ENCODE assay signal across 9 cellular contexts in the genomic region with DNA sequence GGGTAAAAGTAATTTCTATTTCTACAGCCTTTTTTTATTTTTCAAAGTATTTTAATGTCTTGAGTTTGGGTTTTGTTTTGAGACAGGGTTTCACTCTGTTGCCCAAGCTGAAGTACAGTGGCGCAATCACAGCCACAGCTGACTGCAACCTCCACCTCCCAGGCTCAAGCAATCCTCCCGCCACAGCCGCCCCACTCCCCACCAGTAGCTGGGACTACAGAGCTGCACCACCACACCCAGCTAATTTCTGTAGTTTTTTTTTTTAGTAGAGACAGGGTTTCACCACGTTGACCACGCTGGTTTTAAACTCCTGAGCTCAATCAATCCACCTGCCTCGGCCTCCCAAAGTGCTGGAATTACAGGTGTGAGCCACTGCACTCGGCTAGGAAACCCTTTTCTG. TPM values are rescaled to one million over a fixed set of nuclear protein-coding genes. Genes with fewer than 3 reads are reported as not detected.
DNase-seq lines count a peak whose midpoint lies in the region; ATAC-seq and TF ChIP-seq lines count a peak whose summit lies in the region.
"Had no signal": no experiment of that assay in that cellular context is flagged by ENCODE, and none has a peak within 500 bp of the region (broad histone marks: within the 10 kb centered on the region; RNA-seq: fewer than 3 reads in every experiment).

No MANE protein-coding gene starts in this region.

- intact Hi-C loops in PC-3 (cut with micrococcal nuclease) (no loop called here), sigmoid colon (cut with DNase I) (loop anchor here (5.0 kb wide), 1 partner anchor 141 kb away; a partner anchor contains a TSS)

- H3K79me2 ChIP-seq in PC-3 (ENCODE audit: low read length), result no peaks in the 10 kb centered on the region
- H3K79me2 ChIP-seq: parathyroid adenoma had no signal

- DNase-seq in activated T-cell treated with anti-CD3 and anti-CD28 coated beads for 48 hours (ENCODE audit: low read depth) (peak; percentile 68), PC-3 (peak; percentile 21), epithelial cell of prostate (ENCODE audit: low read depth, low spot score) (no peak), sigmoid colon (peak; percentile 91), H7 (no peak), superior temporal gyrus (ENCODE audit: extremely low spot score) (no peak)
- DNase-seq in activated T-cell treated with anti-CD3 and anti-CD28 coated beads, Interleukin-2, amount 50 U/mL, for 1 hour, result no peak

- H3K4me3 ChIP-seq in PC-3 (ENCODE audit: low read length) (no peak overlapping the region), sigmoid colon (no peak overlapping the region), H7 (ENCODE audit: insufficient read depth, low read depth, low read length) (no peak overlapping the region)

- peak overlapping the region; percentile 12 for H3K27ac ChIP-seq in PC-3 (ENCODE audit: low read length)
- peak overlapping the region; percentile 99 for H3K27ac ChIP-seq in epithelial cell of prostate
- peak overlapping the region; percentile 64 to 94 (median 93) for H3K27ac ChIP-seq in sigmoid colon
- H3K27ac ChIP-seq: parathyroid adenoma had no signal

- CTCF ChIA-PET in PC-3 (lab: Charles Lee), result interaction anchor here (1.5 kb wide), 1 partner anchor 10 kb away, joined by 6 read pairs; no protein-coding TSS in a partner anchor

- no peaks in the 10 kb centered on the region for H4K20me1 ChIP-seq in PC-3 (ENCODE audit: low read length)

- TF ChIP-seq EP300 in sigmoid colon (IDR thresholded peaks at IDR 0.05), result no peak

- peaks cover 14% of the 10 kb centered on the region for H3F3A ChIP-seq in PC-3 (ENCODE audit: low read length, unreplicated experiment)

- H3K4me1 ChIP-seq in PC-3 (ENCODE audit: insufficient read depth, low read length) (peaks cover 59% of the 10 kb centered on the region), sigmoid colon (peaks cover 0 to 74% (median 66%) of the 10 kb centered on the region in 4 donors)

- TF ChIP-seq CTCF in PC-3 (conservative IDR thresholded peaks at IDR 0.05; ENCODE audit: low read depth, low read length) (no peak), sigmoid colon (IDR thresholded peaks at IDR 0.05) (no peak)

- no peaks in the 10 kb centered on the region for H3K9me2 ChIP-seq in PC-3 (replicated peaks; ENCODE audit: low read length)

- no peak for TF ChIP-seq POLR2A in sigmoid colon (IDR thresholded peaks at IDR 0.05)

- no peak overlapping the region for H2AFZ ChIP-seq in PC-3 (ENCODE audit: low read length)
- H2AFZ ChIP-seq: parathyroid adenoma had no signal

- no peak overlapping the region for H3K4me2 ChIP-seq in PC-3 (ENCODE audit: low read length)

- POLR2A ChIA-PET in PC-3 (lab: Charles Lee; ENCODE audit: unreplicated experiment), result interaction anchor here (0.5 to 0.7 kb wide), 2 partner anchors 12 to 93 kb away, joined by 3 to 5 read pairs; no protein-coding TSS in a partner anchor

- H3K27me3 ChIP-seq in PC-3 (ENCODE audit: low read length) (no peaks in the 10 kb centered on the region), sigmoid colon (no peaks in the 10 kb centered on the region), H7 (ENCODE audit: control insufficient read depth, insufficient read depth, low read length) (no peaks in the 10 kb centered on the region)

- no peaks in the 10 kb centered on the region for H3K9me3 ChIP-seq in PC-3 (ENCODE audit: low read length)
- no peaks in the 10 kb centered on the region for H3K9me3 ChIP-seq in sigmoid colon

- 13 to 31% methylated on average over 7 of the region's 7 CpGs for WGBS in sigmoid colon, 2 donors

- no TSS peak for BruUV-seq in PC-3 (replicated peaks; lab: Mats Ljungman, UMichigan)

- H3K9ac ChIP-seq in PC-3 (ENCODE audit: low read length), result no peak overlapping the region
- H3K9ac ChIP-seq: parathyroid adenoma had no signal

- no peak for ATAC-seq in PC-3
- no peak for ATAC-seq in GM19324 (IDR thresholded peaks at IDR 0.05; ENCODE audit: low FRiP score, unreplicated experiment)

- H3K36me3 ChIP-seq in PC-3 (ENCODE audit: low read depth, low read length) (no peaks in the 10 kb centered on the region), sigmoid colon (no peaks in the 10 kb centered on the region), H7 (replicated peaks; ENCODE audit: control insufficient read depth, insufficient read depth, low read length) (no peaks in the 10 kb centered on the region)

RNA-seq across cellular contexts. Expression of a gene that starts 44.0 kb away (rescaled TPM):
- total RNA-seq in PC-3 (2014; rRNA removed) (8.2 and 11.0 TPM in 2 replicates), sigmoid colon (10 to 100 TPM; 13.8 to 23.2 (median 14.6) TPM)
- 1 to 10 TPM; 3.9 to 5.9 (median 5.4) TPM for polyA plus RNA-seq in sigmoid colon
- total RNA-seq in H7 (2014; rRNA removed; shearing (Covaris generic)), result 10.2 and 10.6 TPM in 2 replicates

RNA-seq across cellular contexts. Expression of a gene that starts 44.1 kb away (rescaled TPM):
- total RNA-seq in PC-3 (2014; rRNA removed) (43.4 and 51.5 TPM in 2 replicates), sigmoid colon (10 to 100 TPM; 28.9 to 63.0 (median 45.7) TPM)
- 10 to 100 TPM in 1 of 3 donors, 1 to 10 TPM in 2; 8.1 to 13.3 (median 9.0) TPM for polyA plus RNA-seq in sigmoid colon
- 14.0 and 17.8 TPM in 2 replicates for total RNA-seq in H7 (2014; rRNA removed; shearing (Covaris generic))

Comparison
In these comparisons a context has a peak if more than half of its experiments do, and no peak if none do; other contexts are left out.
1. DNase-seq: peak in activated T-cell treated with anti-CD3 and anti-CD28 coated beads for 48 hours (single experiment), PC-3 (single experiment) and sigmoid colon (single experiment); none in activated T-cell treated with anti-CD3 and anti-CD28 coated beads, Interleukin-2, amount 50 U/mL, for 1 hour (single experiment), epithelial cell of prostate (single experiment), H7 (single experiment) and superior temporal gyrus (single experiment).
2. H3K27ac ChIP-seq: peak in every context shown above with its lines; median percentile 99 in epithelial cell of prostate; 93 in sigmoid colon; 12 in PC-3.